1 cellular context compared by ENCODE assay signal in the genomic region with DNA sequence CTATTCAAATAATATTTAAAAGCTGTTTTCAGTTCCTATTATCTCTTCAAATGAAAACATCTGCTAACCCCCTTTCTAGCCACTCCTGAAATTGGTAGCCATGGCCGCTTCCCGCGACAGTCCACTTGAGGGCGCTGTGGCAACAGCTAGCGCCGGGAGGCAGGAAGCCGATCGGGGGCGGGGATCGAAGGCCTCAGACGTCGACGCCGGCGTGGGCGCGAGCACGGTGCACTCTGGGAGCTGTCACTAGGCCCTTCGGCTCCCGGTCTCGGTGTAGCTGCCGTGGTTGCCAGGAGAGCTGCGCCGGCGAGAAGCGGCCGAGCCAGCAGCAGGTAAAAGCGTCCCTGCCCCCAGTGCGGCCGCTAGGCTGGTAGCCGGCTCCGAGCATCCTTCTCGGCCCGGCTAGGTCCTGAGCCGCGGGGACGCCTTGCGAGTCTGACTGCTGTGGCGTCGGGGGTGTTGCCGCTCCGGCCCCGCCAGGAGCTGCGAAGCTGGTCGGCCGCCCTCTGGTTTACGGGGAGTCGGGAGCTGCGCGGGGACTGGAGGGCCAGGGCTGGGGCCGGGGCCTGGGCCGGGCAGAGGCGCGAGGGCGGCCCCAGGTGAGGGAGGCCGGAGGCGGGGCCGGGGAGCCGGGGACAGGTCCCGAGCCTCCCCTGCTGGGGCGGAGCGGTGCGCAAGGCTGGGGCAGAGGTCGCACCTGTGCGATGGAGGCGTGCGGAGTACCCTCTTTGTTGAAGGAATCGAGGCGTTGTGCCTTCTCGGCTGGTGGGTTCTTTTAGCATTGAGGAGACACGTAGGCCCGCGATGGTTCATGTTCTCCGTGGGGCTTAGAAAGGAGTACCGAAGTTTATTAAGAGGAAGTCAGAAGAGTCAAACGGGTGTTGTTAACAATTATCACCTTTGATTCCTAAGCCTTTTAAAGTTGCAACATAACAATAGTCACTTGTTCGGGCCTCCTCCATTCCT.
TF ChIP-seq lines count a peak whose summit lies in the region.

A gene with protein sequence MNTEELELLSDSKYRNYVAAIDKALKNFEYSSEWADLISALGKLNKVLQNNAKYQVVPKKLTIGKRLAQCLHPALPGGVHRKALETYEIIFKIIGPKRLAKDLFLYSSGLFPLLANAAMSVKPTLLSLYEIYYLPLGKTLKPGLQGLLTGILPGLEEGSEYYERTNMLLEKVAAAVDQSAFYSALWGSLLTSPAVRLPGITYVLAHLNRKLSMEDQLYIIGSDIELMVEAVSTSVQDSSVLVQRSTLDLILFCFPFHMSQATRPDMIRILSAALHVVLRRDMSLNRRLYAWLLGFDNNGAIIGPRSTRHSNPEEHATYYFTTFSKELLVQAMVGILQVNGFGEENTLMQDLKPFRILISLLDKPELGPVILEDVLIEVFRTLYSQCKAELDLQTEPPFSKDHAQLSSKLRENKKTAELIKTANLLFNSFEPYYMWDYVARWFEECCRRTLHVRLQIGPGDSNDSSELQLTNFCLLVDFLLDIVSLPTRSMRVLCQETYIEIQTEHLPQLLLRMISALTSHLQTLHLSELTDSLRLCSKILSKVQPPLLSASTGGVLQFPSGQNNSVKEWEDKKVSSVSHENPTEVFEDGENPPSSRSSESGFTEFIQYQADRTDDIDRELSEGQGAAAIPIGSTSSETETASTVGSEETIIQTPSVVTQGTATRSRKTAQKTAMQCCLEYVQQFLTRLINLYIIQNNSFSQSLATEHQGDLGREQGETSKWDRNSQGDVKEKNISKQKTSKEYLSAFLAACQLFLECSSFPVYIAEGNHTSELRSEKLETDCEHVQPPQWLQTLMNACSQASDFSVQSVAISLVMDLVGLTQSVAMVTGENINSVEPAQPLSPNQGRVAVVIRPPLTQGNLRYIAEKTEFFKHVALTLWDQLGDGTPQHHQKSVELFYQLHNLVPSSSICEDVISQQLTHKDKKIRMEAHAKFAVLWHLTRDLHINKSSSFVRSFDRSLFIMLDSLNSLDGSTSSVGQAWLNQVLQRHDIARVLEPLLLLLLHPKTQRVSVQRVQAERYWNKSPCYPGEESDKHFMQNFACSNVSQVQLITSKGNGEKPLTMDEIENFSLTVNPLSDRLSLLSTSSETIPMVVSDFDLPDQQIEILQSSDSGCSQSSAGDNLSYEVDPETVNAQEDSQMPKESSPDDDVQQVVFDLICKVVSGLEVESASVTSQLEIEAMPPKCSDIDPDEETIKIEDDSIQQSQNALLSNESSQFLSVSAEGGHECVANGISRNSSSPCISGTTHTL (N-terminal part only) (plus strand): TSS at position 224 of the 966 bp plus-strand sequence. CDS start 29,307 bp downstream, outside the sequence.

TF ChIP-seq in K562, 482 proteins besides CTCF, POLR2A, EP300 and RAD21 (continued from another document and continues in another):
- TF ChIP-seq, protein P1, sequence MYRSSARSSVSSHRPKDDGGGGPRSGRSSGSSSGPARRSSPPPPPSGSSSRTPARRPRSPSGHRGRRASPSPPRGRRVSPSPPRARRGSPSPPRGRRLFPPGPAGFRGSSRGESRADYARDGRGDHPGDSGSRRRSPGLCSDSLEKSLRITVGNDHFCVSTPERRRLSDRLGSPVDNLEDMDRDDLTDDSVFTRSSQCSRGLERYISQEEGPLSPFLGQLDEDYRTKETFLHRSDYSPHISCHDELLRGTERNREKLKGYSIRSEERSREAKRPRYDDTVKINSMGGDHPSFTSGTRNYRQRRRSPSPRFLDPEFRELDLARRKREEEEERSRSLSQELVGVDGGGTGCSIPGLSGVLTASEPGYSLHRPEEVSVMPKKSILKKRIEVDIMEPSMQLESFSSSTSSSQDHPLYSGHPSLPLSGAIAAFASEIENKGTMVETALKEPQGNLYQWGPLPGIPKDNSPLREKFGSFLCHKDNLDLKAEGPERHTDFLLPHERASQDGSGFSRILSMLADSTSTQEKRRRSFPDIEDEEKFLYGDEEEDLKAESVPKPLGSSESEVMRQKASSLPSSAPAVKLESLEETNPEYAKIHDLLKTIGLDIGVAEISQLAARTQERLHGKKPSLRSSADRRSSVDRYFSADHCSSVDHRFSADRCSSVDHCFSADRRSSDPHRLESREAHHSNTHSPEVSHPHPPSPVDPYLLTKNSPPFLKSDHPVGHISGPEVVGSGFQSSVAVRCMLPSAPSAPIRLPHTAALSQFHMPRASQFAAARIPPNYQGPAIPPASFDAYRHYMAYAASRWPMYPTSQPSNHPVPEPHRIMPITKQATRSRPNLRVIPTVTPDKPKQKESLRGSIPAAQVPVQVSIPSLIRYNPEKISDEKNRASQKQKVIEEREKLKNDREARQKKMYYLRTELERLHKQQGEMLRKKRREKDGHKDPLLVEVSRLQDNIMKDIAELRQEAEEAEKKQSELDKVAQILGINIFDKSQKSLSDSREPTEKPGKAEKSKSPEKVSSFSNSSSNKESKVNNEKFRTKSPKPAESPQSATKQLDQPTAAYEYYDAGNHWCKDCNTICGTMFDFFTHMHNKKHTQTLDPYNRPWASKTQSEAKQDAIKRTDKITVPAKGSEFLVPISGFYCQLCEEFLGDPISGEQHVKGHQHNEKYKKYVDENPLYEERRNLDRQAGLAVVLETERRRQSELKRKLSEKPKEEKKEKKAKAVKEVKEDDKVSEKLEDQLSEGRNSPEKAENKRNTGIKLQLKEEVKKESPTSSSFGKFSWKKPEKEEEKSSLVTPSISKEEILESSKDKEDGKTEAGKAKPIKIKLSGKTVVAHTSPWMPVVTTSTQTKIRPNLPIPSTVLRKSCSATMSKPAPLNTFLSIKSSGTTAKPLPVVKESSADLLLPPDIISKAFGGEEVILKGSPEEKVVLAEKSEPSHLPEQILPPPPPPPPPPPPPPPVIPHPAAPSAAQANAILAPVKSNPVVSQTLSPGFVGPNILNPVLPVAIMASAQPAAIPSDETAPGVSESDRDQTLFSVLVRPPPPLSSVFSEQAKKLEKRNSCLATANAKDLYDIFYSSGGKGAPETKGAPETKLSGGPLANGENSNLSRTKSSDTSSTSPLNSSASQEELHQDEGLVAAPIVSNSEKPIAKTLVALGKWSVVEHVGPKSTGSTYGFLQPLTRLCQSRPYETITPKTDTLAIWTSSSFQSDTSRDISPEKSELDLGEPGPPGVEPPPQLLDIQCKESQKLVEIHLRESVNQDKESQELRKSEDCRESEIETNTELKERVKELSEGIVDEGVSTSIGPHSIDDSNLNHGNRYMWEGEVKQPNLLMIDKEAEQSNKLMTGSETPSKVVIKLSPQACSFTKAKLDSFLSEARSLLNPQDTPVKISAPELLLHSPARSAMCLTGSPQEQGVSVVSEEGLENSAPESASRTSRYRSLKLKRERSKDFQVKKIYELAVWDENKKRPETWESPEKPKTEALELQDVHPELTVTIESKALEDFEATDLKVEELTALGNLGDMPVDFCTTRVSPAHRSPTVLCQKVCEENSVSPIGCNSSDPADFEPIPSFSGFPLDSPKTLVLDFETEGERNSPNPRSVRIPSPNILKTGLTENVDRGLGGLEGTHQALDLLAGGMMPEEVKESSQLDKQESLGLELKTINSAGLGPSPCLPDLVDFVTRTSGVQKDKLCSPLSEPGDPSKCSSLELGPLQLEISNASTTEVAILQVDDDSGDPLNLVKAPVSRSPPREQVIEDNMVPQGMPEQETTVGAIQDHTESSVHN (IDR thresholded peaks at IDR 0.05; ENCODE audit: borderline replicate concordance in 1 of 2, low read depth in 1 of 2): no peak
- TF ChIP-seq CXXC5 (CRISPR knock-in tag; IDR thresholded peaks at IDR 0.05) (peak; percentile 81), SUPT5H (IDR thresholded peaks at IDR 0.05) (0 out of 2 replicates have a peak, but pooled peaks have one; percentile 32), ATF1 (CRISPR knock-in tag; IDR thresholded peaks at IDR 0.05) (no peak), ATF1 (tag; IDR thresholded peaks at IDR 0.05) (peak; percentile 87), ILF3 (IDR thresholded peaks at IDR 0.05; ENCODE audit: borderline replicate concordance) (no peak), RBBP5 (IDR thresholded peaks at IDR 0.05; ENCODE audit: borderline replicate concordance, insufficient read depth, low read length, poor library complexity, severe bottlenecking) (peak; percentile 95), SREBF1 (IDR thresholded peaks at IDR 0.05; ENCODE audit: borderline replicate concordance, low read depth, low read length) (no peak), KAT7 (CRISPR knock-in tag; IDR thresholded peaks at IDR 0.05; ENCODE audit: borderline replicate concordance) (peak; percentile 83; the same call in 1 of the 2 replicates), CTBP1 (IDR thresholded peaks at IDR 0.05; ENCODE audit: borderline replicate concordance) (peak; percentile 94), ZFP1 (CRISPR knock-in tag; IDR thresholded peaks at IDR 0.05) (no peak), HMG20A (CRISPR knock-in tag; conservative IDR thresholded peaks at IDR 0.05) (no peak), MED1 (CRISPR knock-in tag; IDR thresholded peaks at IDR 0.05; ENCODE audit: borderline replicate concordance) (no peak), NR2C1 (IDR thresholded peaks at IDR 0.05) (no peak), NR2C1 (tag; IDR thresholded peaks at IDR 0.05) (no peak), ZNF212 (CRISPR knock-in tag; IDR thresholded peaks at IDR 0.05) (no peak), ZNF644 (tag; IDR thresholded peaks at IDR 0.05; ENCODE audit: low read depth) (no peak), HMGN3 (IDR thresholded peaks at IDR 0.05; ENCODE audit: borderline replicate concordance, extremely low read depth, insufficient read length, low read depth, low read length) (peak; percentile 12), CBX2 (IDR thresholded peaks at IDR 0.05; ENCODE audit: insufficient read depth, low read length, poor library complexity, severe bottlenecking) (no peak), DMBX1 (CRISPR knock-in tag; IDR thresholded peaks at IDR 0.05; ENCODE audit: borderline replicate concordance) (no peak), MECOM (CRISPR knock-in tag; IDR thresholded peaks at IDR 0.05) (no peak), XRCC3 (IDR thresholded peaks at IDR 0.05) (no peak), SIN3A (IDR thresholded peaks at IDR 0.05; ENCODE audit: borderline replicate concordance in 2 of 2, control insufficient read depth in 1 of 2, low read depth in 2 of 2, low read length in 2 of 2) (peak; percentile 59 to 64; a peak in 2 of 4 replicates), HEY1 (CRISPR knock-in tag; IDR thresholded peaks at IDR 0.05; ENCODE audit: borderline replicate concordance) (no peak), FOXM1 (IDR thresholded peaks at IDR 0.05; ENCODE audit: low read depth) (peak; percentile 47; the same call in 1 of the 2 replicates), FOXM1 (CRISPR knock-in tag; IDR thresholded peaks at IDR 0.05; ENCODE audit: low read depth) (0 out of 2 replicates have a peak, but pooled peaks have one; percentile 59), ZNF311 (CRISPR knock-in tag; IDR thresholded peaks at IDR 0.05) (no peak), HDAC1 (IDR thresholded peaks at IDR 0.05) (peak in 1 of 2 experiments; percentile 97; a peak in 2 of 4 replicates), NR2C2 (CRISPR knock-in tag; IDR thresholded peaks at IDR 0.05) (no peak), NR2C2 (tag; IDR thresholded peaks at IDR 0.05) (peak; percentile 45), CC2D1A (IDR thresholded peaks at IDR 0.05) (peak; percentile 42; the same call in 1 of the 2 replicates), L3MBTL2 (IDR thresholded peaks at IDR 0.05) (peak; percentile 87), BCL6 (CRISPR knock-in tag; IDR thresholded peaks at IDR 0.05) (no peak), MAFK (IDR thresholded peaks at IDR 0.05; ENCODE audit: low read length) (no peak), JUN (IDR thresholded peaks at IDR 0.05; ENCODE audit: borderline replicate concordance, low read depth, low read length) (0 out of 2 replicates have a peak, but pooled peaks have one; percentile 20), JUN (CRISPR knock-in tag; IDR thresholded peaks at IDR 0.05; ENCODE audit: borderline replicate concordance) (no peak), TAL1 (IDR thresholded peaks at IDR 0.05) (no peak), ZNF146 (CRISPR knock-in tag; IDR thresholded peaks at IDR 0.05; ENCODE audit: unreplicated experiment) (no peak)
- TF ChIP-seq, protein P2, sequence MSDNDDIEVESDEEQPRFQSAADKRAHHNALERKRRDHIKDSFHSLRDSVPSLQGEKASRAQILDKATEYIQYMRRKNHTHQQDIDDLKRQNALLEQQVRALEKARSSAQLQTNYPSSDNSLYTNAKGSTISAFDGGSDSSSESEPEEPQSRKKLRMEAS (CRISPR knock-in tag; IDR thresholded peaks at IDR 0.05): peak; percentile 76
- TF ChIP-seq, protein P3, sequence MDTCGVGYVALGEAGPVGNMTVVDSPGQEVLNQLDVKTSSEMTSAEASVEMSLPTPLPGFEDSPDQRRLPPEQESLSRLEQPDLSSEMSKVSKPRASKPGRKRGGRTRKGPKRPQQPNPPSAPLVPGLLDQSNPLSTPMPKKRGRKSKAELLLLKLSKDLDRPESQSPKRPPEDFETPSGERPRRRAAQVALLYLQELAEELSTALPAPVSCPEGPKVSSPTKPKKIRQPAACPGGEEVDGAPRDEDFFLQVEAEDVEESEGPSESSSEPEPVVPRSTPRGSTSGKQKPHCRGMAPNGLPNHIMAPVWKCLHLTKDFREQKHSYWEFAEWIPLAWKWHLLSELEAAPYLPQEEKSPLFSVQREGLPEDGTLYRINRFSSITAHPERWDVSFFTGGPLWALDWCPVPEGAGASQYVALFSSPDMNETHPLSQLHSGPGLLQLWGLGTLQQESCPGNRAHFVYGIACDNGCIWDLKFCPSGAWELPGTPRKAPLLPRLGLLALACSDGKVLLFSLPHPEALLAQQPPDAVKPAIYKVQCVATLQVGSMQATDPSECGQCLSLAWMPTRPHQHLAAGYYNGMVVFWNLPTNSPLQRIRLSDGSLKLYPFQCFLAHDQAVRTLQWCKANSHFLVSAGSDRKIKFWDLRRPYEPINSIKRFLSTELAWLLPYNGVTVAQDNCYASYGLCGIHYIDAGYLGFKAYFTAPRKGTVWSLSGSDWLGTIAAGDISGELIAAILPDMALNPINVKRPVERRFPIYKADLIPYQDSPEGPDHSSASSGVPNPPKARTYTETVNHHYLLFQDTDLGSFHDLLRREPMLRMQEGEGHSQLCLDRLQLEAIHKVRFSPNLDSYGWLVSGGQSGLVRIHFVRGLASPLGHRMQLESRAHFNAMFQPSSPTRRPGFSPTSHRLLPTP (IDR thresholded peaks at IDR 0.05; ENCODE audit: borderline replicate concordance, extremely low read depth, insufficient read length): no peak
- TF ChIP-seq, protein P4, sequence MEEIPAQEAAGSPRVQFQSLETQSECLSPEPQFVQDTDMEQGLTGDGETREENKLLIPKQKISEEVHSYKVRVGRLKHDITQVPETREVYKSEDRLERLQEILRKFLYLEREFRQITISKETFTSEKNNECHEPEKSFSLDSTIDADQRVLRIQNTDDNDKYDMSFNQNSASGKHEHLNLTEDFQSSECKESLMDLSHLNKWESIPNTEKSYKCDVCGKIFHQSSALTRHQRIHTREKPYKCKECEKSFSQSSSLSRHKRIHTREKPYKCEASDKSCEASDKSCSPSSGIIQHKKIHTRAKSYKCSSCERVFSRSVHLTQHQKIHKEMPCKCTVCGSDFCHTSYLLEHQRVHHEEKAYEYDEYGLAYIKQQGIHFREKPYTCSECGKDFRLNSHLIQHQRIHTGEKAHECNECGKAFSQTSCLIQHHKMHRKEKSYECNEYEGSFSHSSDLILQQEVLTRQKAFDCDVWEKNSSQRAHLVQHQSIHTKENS (CRISPR knock-in tag; IDR thresholded peaks at IDR 0.05): no peak
- TF ChIP-seq, protein P5, sequence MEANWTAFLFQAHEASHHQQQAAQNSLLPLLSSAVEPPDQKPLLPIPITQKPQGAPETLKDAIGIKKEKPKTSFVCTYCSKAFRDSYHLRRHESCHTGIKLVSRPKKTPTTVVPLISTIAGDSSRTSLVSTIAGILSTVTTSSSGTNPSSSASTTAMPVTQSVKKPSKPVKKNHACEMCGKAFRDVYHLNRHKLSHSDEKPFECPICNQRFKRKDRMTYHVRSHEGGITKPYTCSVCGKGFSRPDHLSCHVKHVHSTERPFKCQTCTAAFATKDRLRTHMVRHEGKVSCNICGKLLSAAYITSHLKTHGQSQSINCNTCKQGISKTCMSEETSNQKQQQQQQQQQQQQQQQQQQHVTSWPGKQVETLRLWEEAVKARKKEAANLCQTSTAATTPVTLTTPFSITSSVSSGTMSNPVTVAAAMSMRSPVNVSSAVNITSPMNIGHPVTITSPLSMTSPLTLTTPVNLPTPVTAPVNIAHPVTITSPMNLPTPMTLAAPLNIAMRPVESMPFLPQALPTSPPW (CRISPR knock-in tag; IDR thresholded peaks at IDR 0.05): peak; percentile 47; the same call in 1 of the 2 replicates
